25 cellular contexts compared by ENCODE assay signal in genomic region chr1:169812131-169812530, GRCh38.
"Had no signal": no experiment of that assay in that cellular context is flagged by ENCODE, and none has a peak within 500 bp of the region (broad histone marks: within the 10 kb centered on the region; RNA-seq: fewer than 3 reads in every experiment).

No MANE protein-coding gene starts in this region.

- H3K36me3 ChIP-seq: colonic mucosa, transverse colon had no signal

- ATAC-seq: gastrocnemius medialis; heart left ventricle; left colon; left ventricle myocardium superior; mucosa of descending colon; natural killer cell treated with Interleukin-12 subunit alpha and Interleukin-12 subunit beta and Interleukin-15 and Interleukin-18, amount 100 ng/mL, for 72 hours; right lobe of liver; stimulated activated naive CD8-positive, alpha-beta T cell treated with anti-CD3 and anti-CD28 coated beads, Interleukin-15, amount 100 ng/mL, for 72 hours had no signal

- DNase-seq: colonic mucosa; dermis blood vessel endothelial cell; effector memory CD4-positive, alpha-beta T cell; esophagus squamous epithelium; gastrocnemius medialis; heart left ventricle; left colon; left ventricle myocardium superior; mesenchymal stem cell; mucosa of descending colon; naive B cell; right lobe of liver; small intestine; stimulated activated CD4-positive, alpha-beta T cell treated with anti-CD3 and anti-CD28 coated beads, Interleukin-15, amount 100 ng/mL, for 24 hours; stimulated activated CD4-positive, alpha-beta T cell treated with anti-CD3 and anti-CD28 coated beads, Interleukin-2, amount 100 ng/mL, for 48 hours; stimulated activated CD8-positive, alpha-beta memory T cell treated with anti-CD3 and anti-CD28 coated beads, Interleukin-4, amount 100 ng/mL, for 48 hours; stimulated activated naive CD4-positive, alpha-beta T cell; stimulated activated naive CD8-positive, alpha-beta T cell treated with anti-CD3 and anti-CD28 coated beads, Interleukin-15, amount 100 ng/mL, for 72 hours; transverse colon had no signal

- H3K9me3 ChIP-seq: colonic mucosa, esophagus squamous epithelium, gastrocnemius medialis, heart left ventricle, mucosa of descending colon, neutrophil, suprapubic skin, transverse colon, vagina had no signal

- H3K4me3 ChIP-seq: colonic mucosa, esophagus squamous epithelium, gastrocnemius medialis, heart left ventricle, hepatocyte, mucosa of descending colon, right lobe of liver, suprapubic skin, transverse colon, vagina had no signal

- H3K27ac ChIP-seq: colonic mucosa, esophagus squamous epithelium, gastrocnemius medialis, heart left ventricle, hepatocyte, neutrophil, parathyroid adenoma, right lobe of liver, suprapubic skin, transverse colon, vagina had no signal

- H3K4me1 ChIP-seq: colonic mucosa, esophagus squamous epithelium, gastrocnemius medialis, heart left ventricle, right lobe of liver, suprapubic skin, transverse colon, vagina had no signal

- H3K27me3 ChIP-seq: colonic mucosa, esophagus squamous epithelium, gastrocnemius medialis, heart left ventricle, hepatocyte, neutrophil, right lobe of liver, suprapubic skin, transverse colon, vagina had no signal
